25 cellular contexts compared by ENCODE assay signal in the genomic region with DNA sequence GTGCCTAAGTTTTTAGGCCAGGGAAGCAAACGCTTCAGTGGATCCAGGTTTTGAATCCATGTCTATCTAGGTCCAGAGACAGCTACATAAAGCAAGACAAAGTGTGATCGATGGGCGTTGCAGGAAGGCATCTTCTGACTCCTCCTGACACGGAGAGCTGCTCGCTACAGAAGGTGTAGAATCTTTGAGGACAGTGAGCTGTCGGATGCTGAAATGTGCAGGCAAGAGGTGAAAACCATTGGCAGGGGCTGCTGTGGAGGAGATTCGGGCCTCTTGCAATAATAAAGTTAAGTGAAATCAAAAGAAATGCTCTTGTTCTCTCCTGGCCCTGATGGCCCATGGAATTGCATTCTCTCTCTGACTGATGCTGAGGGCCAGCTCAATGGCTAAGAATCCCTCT.
DNase-seq lines count a peak whose midpoint lies in the region; ATAC-seq, FAIRE-seq and TF ChIP-seq lines count a peak whose summit lies in the region.
"Had no signal": no experiment of that assay in that cellular context is flagged by ENCODE, and none has a peak within 500 bp of the region (broad histone marks: within the 10 kb centered on the region; RNA-seq: fewer than 3 reads in every experiment).

No MANE protein-coding gene starts in this region.

- no peak overlapping the region for H4K5ac ChIP-seq in H1 (ENCODE audit: insufficient read length, low read depth, low read length)

- H3K4me2 ChIP-seq in H1 (ENCODE audit: insufficient read depth in 1 of 2, low read depth in 2 of 2, low read length in 2 of 2) = no peak overlapping the region
- H3K4me2 ChIP-seq: BLaER1 treated with 17β-estradiol and CSF1 and Interleukin-3, amounts not matched to agents 10 nM and 100 nM; KMS-11 had no signal

- TF ChIP-seq EP300 in H1 (IDR thresholded peaks at IDR 0.05; ENCODE audit: borderline replicate concordance in 1 of 2, low read depth in 2 of 2, low read length in 2 of 2) = no peak

- H2BK15ac ChIP-seq in H1 (ENCODE audit: low read length) = peak overlapping the region; percentile 75; the same call in 1 of the 2 replicates

- intact Hi-C loops in left cardiac atrium (cut with DNase I) = no loop called here
- intact Hi-C loops in CD4-positive, alpha-beta memory T cell (cut with micrococcal nuclease) = no loop called here

- peak overlapping the region; percentile 64; the same call in 1 of the 2 replicates for H2BK12ac ChIP-seq in H1 (ENCODE audit: low read depth, low read length)

- H3K4me1 ChIP-seq in cardiac muscle cell (ENCODE audit: low read depth) (peaks cover 46% of the 10 kb centered on the region), H1 (replicated peaks in 1 of 4; ENCODE audit: control insufficient read depth in 3 of 4, insufficient read depth in 4 of 4, low read length in 3 of 4) (peaks cover 9 to 16% (median 12%) of the 10 kb centered on the region in 4 experiments)
- no peaks in the 10 kb centered on the region for H3K4me1 ChIP-seq in CD4-positive, alpha-beta memory T cell (ENCODE audit: insufficient read depth, low read length)
- H3K4me1 ChIP-seq: SJSA1 had no signal

- no peak overlapping the region for H4K8ac ChIP-seq in H1 (ENCODE audit: extremely low read depth, insufficient read depth, low read length)

- no peak overlapping the region for H3K4me3 ChIP-seq in cardiac muscle cell
- no peak overlapping the region for H3K4me3 ChIP-seq in H1 (ENCODE audit: extremely low read depth in 1 of 4, insufficient read depth in 2 of 4, low read depth in 3 of 4, low read length in 4 of 4)
- no peak overlapping the region for H3K4me3 ChIP-seq in CD4-positive, alpha-beta memory T cell (ENCODE audit: low read length in 2 of 2)
- H3K4me3 ChIP-seq: BLaER1 treated with 17β-estradiol and CSF1 and Interleukin-3, amounts not matched to agents 10 nM and 100 nM; SJSA1 had no signal

- H3K27ac Mint-ChIP-seq in neural crest cell (ENCODE audit: unreplicated experiment) = peak overlapping the region; percentile 81
- no peak overlapping the region for H3K27ac Mint-ChIP-seq in CD4-positive, alpha-beta memory T cell
- H3K27ac Mint-ChIP-seq: CD8-positive, alpha-beta T cell had no signal

- no peaks in the 10 kb centered on the region for H3K79me2 ChIP-seq in H1 (ENCODE audit: control insufficient read depth in 1 of 2, insufficient read depth in 2 of 2, low read length in 2 of 2)

- POLR2A ChIA-PET in H1 (lab: Charles Lee; ENCODE audit: partially characterized antibody) = no interaction called here
- POLR2A ChIA-PET in CD4-positive, alpha-beta memory T cell (lab: Charles Lee; ENCODE audit: partially characterized antibody) = no interaction called here

- H3K9ac ChIP-seq in H1 (replicated peaks in 1 of 4; ENCODE audit: extremely low read depth in 1 of 4, low read depth in 3 of 4, low read length in 3 of 4) = no peak overlapping the region
- H3K9ac ChIP-seq: BLaER1 treated with 17β-estradiol and CSF1 and Interleukin-3, amounts not matched to agents 10 nM and 100 nM; KMS-11 had no signal

- 73% methylated on average over 7 of the region's 7 CpGs; no CpG with 5 or more reads in 1 of the 2 experiments for WGBS in H1 (ENCODE audit: extremely low coverage in 1 of 2, insufficient coverage in 1 of 2, insufficient read length in 1 of 2, insufficient replicate concordance in 2 of 2, low coverage in 1 of 2, low lambda C conversion rate in 2 of 2, missing lambda C conversion rate in 1 of 2), 2 experiments

- no peak for DNase-seq in cardiac muscle cell (ENCODE audit: low read depth in 1 of 2, low spot score in 1 of 2)
- no peak for DNase-seq in left cardiac atrium
- no peak for DNase-seq in H1 (ENCODE audit: low read depth in 1 of 2, low spot score in 2 of 2)
- DNase-seq in neural crest cell (ENCODE audit: low read depth, low spot score) = no peak
- DNase-seq in NK-92 (lab: John Stamatoyannopoulos, UW; ENCODE audit: unreplicated experiment) = no peak
- DNase-seq in CD4-positive, alpha-beta memory T cell = no peak
- DNase-seq in activated naive CD4-positive, alpha-beta T cell treated with anti-CD3 and anti-CD28 coated beads, Interleukin-2, amount 50 U/mL, for 16 hours = no peak
- no peak for DNase-seq in NCI-H774 (lab: John Stamatoyannopoulos, UW)
- DNase-seq: ACHN; CD8-positive, alpha-beta T cell; NCI-H1105; NCI-H146; NCI-H2029; NCI-H226; NCI-H510A treated with DMSO at 0.1 percent for 48 hours; NCI-H748 treated with DMSO at 0.1 percent for 48 hours; OCI-M1 had no signal

- H3K36me3 ChIP-seq in cardiac muscle cell = no peaks in the 10 kb centered on the region
- no peaks in the 10 kb centered on the region for H3K36me3 ChIP-seq in H1 (ENCODE audit: control insufficient read depth in 2 of 4, insufficient read depth in 4 of 4, low read length in 3 of 4)
- no peaks in the 10 kb centered on the region for H3K36me3 ChIP-seq in CD4-positive, alpha-beta memory T cell (ENCODE audit: insufficient read depth, low read length)
- H3K36me3 ChIP-seq: BLaER1 treated with 17β-estradiol and CSF1 and Interleukin-3, amounts not matched to agents 10 nM and 100 nM; SJSA1 had no signal

- H4K20me1 ChIP-seq in H1 (replicated peaks in 1 of 2; ENCODE audit: control insufficient read depth in 1 of 2, insufficient read depth in 2 of 2, low read length in 2 of 2) = no peaks in the 10 kb centered on the region
- H4K20me1 ChIP-seq: BLaER1 treated with 17β-estradiol and CSF1 and Interleukin-3, amounts not matched to agents 10 nM and 100 nM had no signal

- peak overlapping the region; percentile 2 for H4K91ac ChIP-seq in H1 (replicated peaks; ENCODE audit: insufficient read length, low read length)

- H2BK120ac ChIP-seq in H1 (replicated peaks; ENCODE audit: low read depth, low read length) = no peak overlapping the region

- no peak overlapping the region for H2BK5ac ChIP-seq in H1 (ENCODE audit: low read depth, low read length)

- H3K9me3 ChIP-seq in cardiac muscle cell (ENCODE audit: low read depth) (no peaks in the 10 kb centered on the region), H1 (ENCODE audit: insufficient read depth in 2 of 2, low read depth in 1 of 2, low read length in 1 of 2) (no peaks in the 10 kb centered on the region)
- H3K9me3 ChIP-seq in CD4-positive, alpha-beta memory T cell (ENCODE audit: control insufficient read depth in 1 of 2, low read length in 2 of 2) = no peaks in the 10 kb centered on the region
- H3K9me3 ChIP-seq: BLaER1 treated with 17β-estradiol and CSF1 and Interleukin-3, amounts not matched to agents 10 nM and 100 nM; SJSA1 had no signal

- TF ChIP-seq CTCF in cardiac muscle cell (IDR thresholded peaks at IDR 0.05; ENCODE audit: low read depth, low read length) = no peak
- no peak for TF ChIP-seq CTCF in H1 (IDR thresholded peaks at IDR 0.05; ENCODE audit: control extremely low read depth in 1 of 3, insufficient read depth in 1 of 3, low read depth in 1 of 3, low read length in 3 of 3)
- no peak for TF ChIP-seq CTCF in neural crest cell (conservative IDR thresholded peaks at IDR 0.05)

- H3K4ac ChIP-seq in H1 (replicated peaks; ENCODE audit: insufficient read length, low read depth, low read length) = no peak overlapping the region

- no peaks in the 10 kb centered on the region; the same call in 1 of the 2 replicates for H3K23me2 ChIP-seq in H1 (ENCODE audit: low read depth, low read length)

- 0 out of 2 replicates have a peak overlapping the region, but pooled peaks have one; percentile 15 for H3K18ac ChIP-seq in H1 (ENCODE audit: extremely low read depth, low read length)

- no peak for FAIRE-seq in H1 (lab: Jason Lieb, UNC)
- FAIRE-seq: G401.6, GM12892, H54, RCC 7860 had no signal

- no peak for TF ChIP-seq RAD21 in H1 (IDR thresholded peaks at IDR 0.05 in 1 of 2, conservative IDR thresholded peaks at IDR 0.05 in 1 of 2; ENCODE audit: low read depth in 2 of 2, low read length in 2 of 2)

- H3K79me1 ChIP-seq in H1 (ENCODE audit: low read depth, low read length) = no peaks in the 10 kb centered on the region

- no peaks in the 10 kb centered on the region for H3K9me3 Mint-ChIP-seq in neural crest cell
- peaks cover 0 to 2% (median 0%) of the 10 kb centered on the region in 8 donors for H3K9me3 Mint-ChIP-seq in CD4-positive, alpha-beta memory T cell
- H3K9me3 Mint-ChIP-seq: CD8-positive, alpha-beta T cell had no signal

- no peaks in the 10 kb centered on the region for H3K36me3 Mint-ChIP-seq in neural crest cell (ENCODE audit: low read depth)
- H3K36me3 Mint-ChIP-seq in CD4-positive, alpha-beta memory T cell = no peaks in the 10 kb centered on the region
- H3K36me3 Mint-ChIP-seq: CD8-positive, alpha-beta T cell had no signal

- H3K14ac ChIP-seq in H1 (ENCODE audit: insufficient read length) = no peak overlapping the region

- H3K4me3 Mint-ChIP-seq in neural crest cell = peak overlapping the region; percentile 42
- no peak overlapping the region for H3K4me3 Mint-ChIP-seq in CD4-positive, alpha-beta memory T cell
- H3K4me3 Mint-ChIP-seq: CD8-positive, alpha-beta T cell had no signal

- H2BK20ac ChIP-seq in H1 (ENCODE audit: low read length) = peak overlapping the region; percentile 74; the same call in 1 of the 2 replicates

- no peak overlapping the region for H3K56ac ChIP-seq in H1 (replicated peaks; ENCODE audit: insufficient read length, low read depth, low read length)

- no peak overlapping the region for H3K23ac ChIP-seq in H1 (ENCODE audit: insufficient read length)

- H2AFZ ChIP-seq in H1 (ENCODE audit: low read length) = no peak overlapping the region

- no peaks in the 10 kb centered on the region for H3K27me3 Mint-ChIP-seq in neural crest cell (ENCODE audit: low read depth)
- H3K27me3 Mint-ChIP-seq in CD4-positive, alpha-beta memory T cell = no peaks in the 10 kb centered on the region

- peaks cover 78% of the 10 kb centered on the region for H3K4me1 Mint-ChIP-seq in neural crest cell
- H3K4me1 Mint-ChIP-seq in CD4-positive, alpha-beta memory T cell = no peaks in the 10 kb centered on the region

- H2AK5ac ChIP-seq in H1 (ENCODE audit: low read depth, low read length) = peak overlapping the region; percentile 76; the same call in 1 of the 2 replicates

- H3K27ac ChIP-seq in cardiac muscle cell (peak overlapping the region; percentile 92), H1 (ENCODE audit: low read depth, low read length) (no peak overlapping the region)
- H3K27ac ChIP-seq in CD4-positive, alpha-beta memory T cell (ENCODE audit: low read depth, low read length) = no peak overlapping the region
- H3K27ac ChIP-seq: 22Rv1; BLaER1 treated with 17β-estradiol and CSF1 and Interleukin-3, amounts not matched to agents 10 nM and 100 nM; KMS-11; SJSA1 had no signal

- H3K27me3 ChIP-seq in cardiac muscle cell (no peaks in the 10 kb centered on the region), H1 (replicated peaks in 1 of 4; ENCODE audit: control insufficient read depth in 3 of 4, extremely low read depth in 1 of 4, insufficient read depth in 3 of 4, low read length in 3 of 4) (peaks cover 0 to 4% (median 1%) of the 10 kb centered on the region in 4 experiments; a peak in 1 of 7 replicates)
- no peaks in the 10 kb centered on the region for H3K27me3 ChIP-seq in CD4-positive, alpha-beta memory T cell (ENCODE audit: insufficient read depth, low read length)
- H3K27me3 ChIP-seq: SJSA1 had no signal

- ATAC-seq in left cardiac atrium = no peak
- ATAC-seq: CD8-positive, alpha-beta T cell had no signal

- CTCF ChIA-PET in H1 (lab: Charles Lee; ENCODE audit: partially characterized antibody) = interaction anchor here (0.5 to 1.0 kb wide), 5 partner anchors 9 to 514 kb away, joined by 3 read pairs; no protein-coding TSS in a partner anchor
- CTCF ChIA-PET in CD4-positive, alpha-beta memory T cell (lab: Charles Lee; ENCODE audit: partially characterized antibody) = no interaction called here

- TF ChIP-seq POLR2A in H1 (IDR thresholded peaks at IDR 0.05; ENCODE audit: control extremely low read depth in 1 of 2, low read depth in 2 of 2, low read length in 2 of 2) = no peak
